Comparison of ENCODE assay signal across 1 cellular context in the genomic region with DNA sequence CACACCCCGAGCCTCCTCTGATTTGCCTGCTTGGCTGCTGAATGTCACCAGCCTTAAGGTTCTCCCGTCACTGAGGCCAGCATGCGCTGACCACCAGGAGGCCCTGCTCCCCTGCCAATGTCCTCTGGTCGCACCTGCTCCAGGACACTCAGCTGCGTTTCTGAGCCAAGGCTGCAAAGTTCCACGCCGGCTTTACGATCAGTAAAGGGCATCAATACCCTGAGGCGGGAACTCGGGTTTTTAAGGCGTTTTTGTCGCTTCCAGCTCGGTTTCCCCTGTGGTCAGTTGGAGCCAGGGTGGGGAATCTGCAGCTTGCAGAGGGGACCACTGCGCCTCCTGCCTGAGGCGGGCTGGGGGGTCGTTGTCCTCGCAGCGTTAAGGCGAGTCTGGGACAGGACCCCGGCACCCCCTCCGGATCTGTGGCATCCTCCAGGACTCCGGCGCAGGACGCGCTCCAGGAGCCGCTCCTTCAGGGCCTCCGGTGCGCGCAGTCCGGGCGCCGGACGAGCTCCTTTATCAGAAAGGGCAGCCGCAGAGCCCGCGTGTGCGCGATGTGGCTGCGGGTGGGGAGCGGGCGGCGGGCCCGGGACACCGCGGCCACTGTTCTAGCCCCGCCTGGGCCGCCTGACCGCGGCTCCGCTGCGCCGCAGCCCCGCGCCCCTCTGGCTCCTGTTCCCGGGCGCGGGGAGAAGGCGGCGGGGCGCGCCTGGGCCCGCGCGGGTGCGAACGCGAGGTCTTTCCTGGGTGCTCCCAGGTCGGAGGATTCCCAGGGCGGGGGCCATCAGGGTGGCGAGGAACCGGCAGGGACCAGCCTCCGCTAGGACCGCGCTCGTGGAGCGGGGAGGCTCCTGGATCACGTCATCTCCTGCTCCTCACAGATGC.
TF ChIP-seq lines count a peak whose summit lies in the region.

No MANE protein-coding gene starts in this region.

TF ChIP-seq in HepG2, 621 proteins besides CTCF, POLR2A, EP300 and RAD21:
- no peak for TF ChIP-seq KDM2A (CRISPR knock-in tag; IDR thresholded peaks at IDR 0.05; ENCODE audit: borderline replicate concordance, low read depth)
- peak; percentile 35; the same call in 1 of the 2 replicates for TF ChIP-seq STAG1 (CRISPR knock-in tag; IDR thresholded peaks at IDR 0.05)
- TF ChIP-seq ZNF569 (CRISPR knock-in tag; IDR thresholded peaks at IDR 0.05; ENCODE audit: borderline replicate concordance) = no peak
TF ChIP-seq in HepG2: peak in this region for 1.
